In the genomic region with DNA sequence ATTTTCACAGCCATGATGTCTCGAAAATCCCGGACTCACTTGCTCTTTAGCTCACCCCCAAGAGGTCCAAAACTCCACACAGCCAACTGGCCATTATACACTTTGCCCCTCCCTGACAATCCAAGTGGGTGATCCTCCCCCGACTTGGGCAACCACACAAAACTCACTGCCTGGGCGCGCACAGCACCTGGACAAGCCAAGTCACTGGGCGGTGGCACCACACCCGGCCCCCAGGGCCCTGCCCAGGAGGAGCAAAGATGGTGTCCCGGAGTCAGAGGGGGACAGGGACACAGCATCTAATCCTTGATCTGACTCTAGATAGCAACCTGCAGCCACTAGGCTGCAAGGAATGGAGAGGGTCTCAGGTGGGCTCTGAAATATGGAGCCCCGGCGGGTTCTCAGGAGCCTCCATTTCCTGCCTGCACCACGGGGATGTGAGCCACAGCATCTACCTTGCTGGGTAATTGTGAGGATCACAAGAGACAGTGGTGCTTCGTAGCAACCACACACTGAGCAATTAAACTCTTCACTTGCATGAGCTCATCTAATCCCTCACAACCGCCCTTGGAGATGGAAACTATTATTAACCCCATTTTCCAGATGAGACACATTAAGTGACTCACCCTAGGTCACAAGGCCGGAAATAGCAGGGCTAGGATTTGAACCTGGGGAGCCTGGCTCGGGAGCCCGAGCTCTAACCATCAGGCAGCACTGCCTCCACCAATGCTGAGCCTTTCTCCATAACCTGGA, we compare ENCODE assay signal across 17 cellular contexts.
"Had no signal": no experiment of that assay in that cellular context is flagged by ENCODE, and none has a peak within 500 bp of the region (broad histone marks: within the 10 kb centered on the region; RNA-seq: fewer than 3 reads in every experiment).

No MANE protein-coding gene starts in this region.

- H3K27me3 Mint-ChIP-seq: activated CD4-positive, alpha-beta T cell treated with anti-CD3 and anti-CD28 coated beads, Interleukin-2, amount 10 ng/mL, durations not matched to agents 24 days and 14 days had no signal

- H3K27ac Mint-ChIP-seq: activated CD4-positive, alpha-beta T cell treated with anti-CD3 and anti-CD28 coated beads, Interleukin-2, amount 10 ng/mL, durations not matched to agents 24 days and 14 days; activated CD8-positive, alpha-beta T cell treated with anti-CD3 and anti-CD28 coated beads, Interleukin-2, amount 10 ng/mL, durations not matched to agents 7 days and 5 days; activated naive CD8-positive, alpha-beta T cell; memory B cell; natural killer cell treated with Interleukin-12 subunit alpha and Interleukin-12 subunit beta and Interleukin-15 and Interleukin-18, amount 100 ng/mL, for 72 hours had no signal

- H3K9me3 ChIP-seq: left lung, transverse colon had no signal

- H3K36me3 Mint-ChIP-seq: activated naive CD8-positive, alpha-beta T cell; memory B cell; natural killer cell treated with Interleukin-12 subunit alpha and Interleukin-12 subunit beta and Interleukin-15 and Interleukin-18, amount 100 ng/mL, for 72 hours had no signal

- H3K27me3 ChIP-seq: hepatocyte, left lung, transverse colon had no signal

- H3K4me3 ChIP-seq: hepatocyte, left lung, transverse colon had no signal

- H3K4me1 ChIP-seq: left lung, transverse colon had no signal

- H3K27ac ChIP-seq: left lung, transverse colon had no signal

- H3K4me2 ChIP-seq: hepatocyte had no signal

- H3K9me3 Mint-ChIP-seq: activated CD4-positive, alpha-beta T cell treated with anti-CD3 and anti-CD28 coated beads, Interleukin-2, amount 10 ng/mL, durations not matched to agents 24 days and 14 days; natural killer cell treated with Interleukin-12 subunit alpha and Interleukin-12 subunit beta and Interleukin-15 and Interleukin-18, amount 100 ng/mL, for 72 hours had no signal

- H3K4me3 Mint-ChIP-seq: activated CD4-positive, alpha-beta T cell treated with anti-CD3 and anti-CD28 coated beads, Interleukin-2, amount 10 ng/mL, durations not matched to agents 24 days and 14 days; activated CD8-positive, alpha-beta T cell treated with anti-CD3 and anti-CD28 coated beads, Interleukin-2, amount 10 ng/mL, durations not matched to agents 7 days and 5 days; activated naive CD8-positive, alpha-beta T cell; memory B cell; natural killer cell treated with Interleukin-12 subunit alpha and Interleukin-12 subunit beta and Interleukin-15 and Interleukin-18, amount 100 ng/mL, for 72 hours had no signal

- H3K4me1 Mint-ChIP-seq: activated CD4-positive, alpha-beta T cell treated with anti-CD3 and anti-CD28 coated beads, Interleukin-2, amount 10 ng/mL, durations not matched to agents 24 days and 14 days; memory B cell had no signal

- DNase-seq: activated CD4-positive, alpha-beta T cell treated with anti-CD3 and anti-CD28 coated beads, Interleukin-2, amount 10 ng/mL, durations not matched to agents 24 days and 14 days; activated CD4-positive, CD25-positive, alpha-beta regulatory T cell; activated CD8-positive, alpha-beta memory T cell treated with anti-CD3 and anti-CD28 coated beads, Interleukin-2, amount 50 U/mL, for 48 hours; activated CD8-positive, alpha-beta T cell treated with anti-CD3 and anti-CD28 coated beads, Interleukin-2, amount 10 ng/mL, durations not matched to agents 7 days and 5 days; activated gamma-delta T cell treated with Interleukin-2 at 50 U/mL for 16 hours; amniotic stem cell; left lung; occipital lobe; small intestine; stimulated activated CD4-positive, alpha-beta T cell treated with anti-CD3 and anti-CD28 coated beads, Interleukin-4, amount 100 ng/mL, for 4 hours; stimulated activated CD8-positive, alpha-beta memory T cell treated with anti-CD3 and anti-CD28 coated beads, Interleukin-4, amount 100 ng/mL, for 48 hours; stimulated activated naive CD8-positive, alpha-beta T cell treated with anti-CD3 and anti-CD28 coated beads, Interleukin-15, Interleukin-2, amounts not matched to agents 100 U/mL and 50 U/mL, for 24 hours; transverse colon had no signal

- H3K36me3 ChIP-seq: left lung, transverse colon had no signal
